9 cellular contexts compared by ENCODE assay signal in genomic region chr5:134467231-134467630, GRCh38. TPM values are rescaled to one million over a fixed set of nuclear protein-coding genes. Genes with fewer than 3 reads are reported as not detected.
A peak's percentile ranks its signal among the peaks of the same experiment; 100 is the strongest.
DNase-seq lines count a peak whose midpoint lies in the region; ATAC-seq lines count a peak whose summit lies in the region.
"Had no signal": no experiment of that assay in that cellular context is flagged by ENCODE, and none has a peak within 500 bp of the region (broad histone marks: within the 10 kb centered on the region; RNA-seq: fewer than 3 reads in every experiment).

No MANE protein-coding gene starts in this region.

- no peaks in the 10 kb centered on the region for H3K9me3 ChIP-seq in CD8-positive, alpha-beta memory T cell (ENCODE audit: low read length)
- H3K9me3 ChIP-seq in iPS-18a (ENCODE audit: control insufficient read depth, low read depth, low read length) (no peaks in the 10 kb centered on the region), skeletal muscle satellite cell (replicated peaks; ENCODE audit: low read length) (no peaks in the 10 kb centered on the region)

- peaks cover 14% of the 10 kb centered on the region for H3K4me1 ChIP-seq in CD8-positive, alpha-beta memory T cell (ENCODE audit: insufficient read depth, low read length)
- H3K4me1 ChIP-seq in iPS-18a (ENCODE audit: control insufficient read depth, low read depth, low read length) (peaks cover 8% of the 10 kb centered on the region), skeletal muscle satellite cell (ENCODE audit: control insufficient read depth, insufficient read depth, low read length) (peaks cover 42% of the 10 kb centered on the region)

- H3K27me3 Mint-ChIP-seq in CD8-positive, alpha-beta memory T cell = no peaks in the 10 kb centered on the region
- H3K27me3 Mint-ChIP-seq in T-cell = no peaks in the 10 kb centered on the region

- H3K4me1 Mint-ChIP-seq in CD8-positive, alpha-beta memory T cell = peaks cover 6 to 29% (median 10%) of the 10 kb centered on the region in 3 donors
- peaks cover 13 to 23% (median 14%) of the 10 kb centered on the region in 3 donors for H3K4me1 Mint-ChIP-seq in T-cell

- H3K27ac ChIP-seq in CD8-positive, alpha-beta memory T cell (ENCODE audit: low read depth, low read length) = peak overlapping the region; percentile 82
- H3K27ac ChIP-seq in iPS-18a (ENCODE audit: low read length) = no peak overlapping the region

- H3K9ac ChIP-seq in iPS-18a (ENCODE audit: low read length) (no peak overlapping the region), skeletal muscle satellite cell (ENCODE audit: low read depth, low read length) (peak overlapping the region; percentile 89)

- no peaks in the 10 kb centered on the region for H3K36me3 Mint-ChIP-seq in CD8-positive, alpha-beta memory T cell
- no peaks in the 10 kb centered on the region for H3K36me3 Mint-ChIP-seq in T-cell

- H3K9me3 Mint-ChIP-seq in CD8-positive, alpha-beta memory T cell = peaks cover 0 to 3% (median 0%) of the 10 kb centered on the region in 5 donors
- peaks cover 2 to 3% (median 3%) of the 10 kb centered on the region in 3 donors for H3K9me3 Mint-ChIP-seq in T-cell

- peak overlapping the region; percentile 85 for H3K4me2 ChIP-seq in skeletal muscle satellite cell (ENCODE audit: low read length)

- no peak overlapping the region for H3K4me3 ChIP-seq in CD8-positive, alpha-beta memory T cell (ENCODE audit: low read length)
- H3K4me3 ChIP-seq in iPS-18a (ENCODE audit: low read length) (peak overlapping the region; percentile 76), skeletal muscle satellite cell (ENCODE audit: low read length) (peak overlapping the region; percentile 65)

- H3K36me3 ChIP-seq in CD8-positive, alpha-beta memory T cell (ENCODE audit: insufficient read depth, low read length) = no peaks in the 10 kb centered on the region
- H3K36me3 ChIP-seq in iPS-18a (ENCODE audit: control insufficient read depth, low read depth, low read length) = no peaks in the 10 kb centered on the region
- H3K36me3 ChIP-seq in skeletal muscle satellite cell (ENCODE audit: insufficient read depth, low read length) = no peaks in the 10 kb centered on the region

- no peaks in the 10 kb centered on the region for H3K27me3 ChIP-seq in CD8-positive, alpha-beta memory T cell (ENCODE audit: insufficient read depth, low read length, poor library complexity, severe bottlenecking)
- H3K27me3 ChIP-seq in iPS-18a (ENCODE audit: control insufficient read depth, insufficient read depth, low read length) = no peaks in the 10 kb centered on the region
- no peaks in the 10 kb centered on the region for H3K27me3 ChIP-seq in skeletal muscle satellite cell (ENCODE audit: control insufficient read depth, insufficient read depth, low read length)

- H3K27ac Mint-ChIP-seq in CD8-positive, alpha-beta memory T cell = peak overlapping the region in 7 of 8 donors; percentile 35 to 93 (median 68)
- H3K27ac Mint-ChIP-seq in T-cell = peak overlapping the region; percentile 84 to 86

- POLR2A ChIA-PET in CD8-positive, alpha-beta memory T cell (lab: Charles Lee) = interaction anchor here (1.9 to 3.6 kb wide), 2 partner anchors 56 to 59 kb away, joined by 10 to 29 read pairs; partner anchors contain the start of gene JADE2
- POLR2A ChIA-PET in T-cell (lab: Charles Lee) = interaction anchor here in 1 of 2 donors (0.6 kb wide), 1 partner anchor 15 kb away, joined by 3 read pairs; no protein-coding TSS in a partner anchor

- DNase-seq in CD8-positive, alpha-beta memory T cell = no peak
- DNase-seq in T-cell (no peak), SW 1271 (lab: John Stamatoyannopoulos, UW) (no peak), COLO829 (ENCODE audit: low spot score) (no peak), NCI-H1417 (lab: John Stamatoyannopoulos, UW) (no peak), NCI-H187 (lab: John Stamatoyannopoulos, UW) (no peak)
- DNase-seq: central memory CD4-positive, alpha-beta T cell had no signal

- no peak for ATAC-seq in T-cell (replicated peaks in 1 of 4)

- CTCF ChIA-PET in CD8-positive, alpha-beta memory T cell (lab: Charles Lee) = interaction anchor here (1.0 to 3.4 kb wide), 3 partner anchors 56 to 60 kb away, joined by 3 to 11 read pairs (median 5); partner anchors contain the start of gene CDKN2AIPNL
- CTCF ChIA-PET in T-cell (lab: Charles Lee) = interaction anchor here (0.5 to 1.1 kb wide), 4 partner anchors 53 to 111 kb away, joined by 3 to 6 read pairs (median 4); no protein-coding TSS in a partner anchor

- peak overlapping the region in 3 of 7 donors; percentile 51 to 57 (median 56) for H3K4me3 Mint-ChIP-seq in CD8-positive, alpha-beta memory T cell
- peak overlapping the region in 2 of 3 donors; percentile 21 to 82 for H3K4me3 Mint-ChIP-seq in T-cell

RNA-seq across cellular contexts. Expression of gene CDKN2AIPNL, which starts 55.5 kb away (rescaled TPM):
- 10 to 100 TPM; 42.1 to 42.2 TPM for total RNA-seq in CD8-positive, alpha-beta memory T cell
- polyA plus RNA-seq in CD8-positive, alpha-beta memory T cell = 29.6 TPM
- total RNA-seq in T-cell = 10 to 100 TPM; 14.0 to 17.3 (median 15.3) TPM
- 33.7 and 47.4 TPM in 2 replicates for total RNA-seq in skeletal muscle satellite cell (2012; rRNA removed)

RNA-seq across cellular contexts. Expression of gene JADE2, which starts 58.2 kb away (rescaled TPM):
- total RNA-seq in CD8-positive, alpha-beta memory T cell = 100 to 1,000 TPM; 105 to 107 TPM
- polyA plus RNA-seq in CD8-positive, alpha-beta memory T cell = 47.1 TPM
- 100 to 1,000 TPM; 163 to 263 (median 239) TPM for total RNA-seq in T-cell
- total RNA-seq in skeletal muscle satellite cell (2012; rRNA removed) = 23.8 and 35.8 TPM in 2 replicates
